Comparison of ENCODE assay signal across 37 cellular contexts in genomic region chrX:82161195-82161594, GRCh38.
A peak's percentile ranks its signal among the peaks of the same experiment; 100 is the strongest.
DNase-seq lines count a peak whose midpoint lies in the region; ATAC-seq, FAIRE-seq and TF ChIP-seq lines count a peak whose summit lies in the region.
"Had no signal": no experiment of that assay in that cellular context is flagged by ENCODE, and none has a peak within 500 bp of the region (broad histone marks: within the 10 kb centered on the region; RNA-seq: fewer than 3 reads in every experiment).

No MANE protein-coding gene starts in this region.

- no peak for DNase-seq in astrocyte (ENCODE audit: low read depth)
- DNase-seq in K562 (ENCODE audit: extremely low read depth in 1 of 4, low spot score in 3 of 4), result no peak
- DNase-seq in gastrocnemius medialis, result no peak
- no peak for DNase-seq in activated T-cell treated with anti-CD3 and anti-CD28 coated beads for 4 hours
- DNase-seq in pancreas, result no peak
- DNase-seq: 8988T; ACHN; AML-193; BE2C; C1 segment of cervical spinal cord; Caco-2; Calu3; CD4-positive, alpha-beta memory T cell; CD4-positive, alpha-beta T cell; CD4-positive, CD25-positive, alpha-beta regulatory T cell; CD8-positive, alpha-beta memory T cell; CD8-positive, alpha-beta T cell; COR-L47; DMS 273 treated with DMSO at 0.1 percent for 48 hours; DMS153; DMS53; DMS79; DMS79 treated with DMSO at 0.1 percent for 48 hours; DND-41; EL had no signal

- BruUV-seq in K562 (replicated peaks; lab: Mats Ljungman, UMichigan), result no TSS peak

- H3K9ac ChIP-seq in OCI-LY3 (ENCODE audit: low read length), result no peak overlapping the region
- H3K9ac ChIP-seq in astrocyte (ENCODE audit: low read length), result no peak overlapping the region
- no peak overlapping the region for H3K9ac ChIP-seq in K562 (ENCODE audit: insufficient read depth in 1 of 2, low read depth in 2 of 2, low read length in 2 of 2)
- H3K9ac ChIP-seq: BLaER1; BLaER1 treated with 17β-estradiol and CSF1 and Interleukin-3, amounts not matched to agents 10 nM and 100 nM had no signal

- in situ Hi-C loops in K562 (cut with MboI), result no loop called here
- in situ Hi-C loops in gastrocnemius medialis (cut with MboI; ENCODE audit: low sequenced_read_pairs in 4 of 4), result no loop called here

- no peaks in the 10 kb centered on the region for H4K20me1 ChIP-seq in OCI-LY3 (ENCODE audit: insufficient read depth, low read length)
- no peaks in the 10 kb centered on the region for H4K20me1 ChIP-seq in astrocyte (ENCODE audit: insufficient read depth, low read length)
- no peaks in the 10 kb centered on the region for H4K20me1 ChIP-seq in K562 (replicated peaks; ENCODE audit: control insufficient read depth, insufficient read depth, low read length)
- H4K20me1 ChIP-seq: BLaER1 had no signal

- TF ChIP-seq POLR2A in K562 (conservative IDR thresholded peaks at IDR 0.05) (no peak), gastrocnemius medialis (IDR thresholded peaks at IDR 0.05) (no peak)

- FAIRE-seq in astrocyte (lab: Jason Lieb, UNC) (peak; percentile 75), K562 (lab: Jason Lieb, UNC) (no peak), pancreas (lab: Jason Lieb, UNC) (no peak)
- FAIRE-seq: A204.1, D721Med had no signal

- WGBS in K562 (ENCODE audit: insufficient coverage, low coverage, missing lambda C conversion rate), result 0% methylated on average over 2 of the region's 2 CpGs
- WGBS in pancreas, 2 donors, result 61 to 70% methylated on average over 2 of the region's 2 CpGs

- TF ChIP-seq CTCF in HEK293 (tag by site-specific recombination; IDR thresholded peaks at IDR 0.05) (no peak), OCI-LY3 (IDR thresholded peaks at IDR 0.05; ENCODE audit: low read depth, low read length) (no peak), astrocyte (IDR thresholded peaks at IDR 0.05; ENCODE audit: insufficient read depth, low read depth, low read length) (no peak), K562 (IDR thresholded peaks at IDR 0.05 in 2 of 3, conservative IDR thresholded peaks at IDR 0.05 in 1 of 3; ENCODE audit: insufficient read depth in 2 of 3, low read depth in 1 of 3, low read length in 3 of 3) (no peak), gastrocnemius medialis (IDR thresholded peaks at IDR 0.05 in 4 of 5, conservative IDR thresholded peaks at IDR 0.05 in 1 of 5) (no peak), pancreas (IDR thresholded peaks at IDR 0.05) (no peak)

- no peaks in the 10 kb centered on the region for H3K27me3 Mint-ChIP-seq in astrocyte (ENCODE audit: low read depth, unreplicated experiment)
- H3K27me3 Mint-ChIP-seq: B cell; CD4-positive, alpha-beta memory T cell; CD4-positive, alpha-beta T cell; CD4-positive, CD25-positive, alpha-beta regulatory T cell had no signal

- H3K4me1 Mint-ChIP-seq in astrocyte (ENCODE audit: low read depth, unreplicated experiment), result no peaks in the 10 kb centered on the region
- H3K4me1 Mint-ChIP-seq: B cell; CD14-positive monocyte; CD4-positive, alpha-beta memory T cell; CD4-positive, CD25-positive, alpha-beta regulatory T cell; CD8-positive, alpha-beta memory T cell had no signal

- no peak overlapping the region for H3K4me3 ChIP-seq in HEK293 (ENCODE audit: low read depth, low read length)
- H3K4me3 ChIP-seq in OCI-LY3 (ENCODE audit: low read length), result no peak overlapping the region
- no peak overlapping the region for H3K4me3 ChIP-seq in astrocyte (ENCODE audit: insufficient read depth, low read depth, low read length)
- H3K4me3 ChIP-seq in K562, result no peak overlapping the region
- H3K4me3 ChIP-seq in gastrocnemius medialis, result no peak overlapping the region
- H3K4me3 ChIP-seq in pancreas, result no peak overlapping the region
- H3K4me3 ChIP-seq: A549; BLaER1; BLaER1 treated with 17β-estradiol and CSF1 and Interleukin-3, amounts not matched to agents 10 nM and 100 nM had no signal

- H3K27ac ChIP-seq in HEK293 (ENCODE audit: extremely low read depth, low read depth, low read length) (no peak overlapping the region), OCI-LY3 (ENCODE audit: low read length) (peak overlapping the region; percentile 35; the same call in 1 of the 2 replicates), astrocyte (ENCODE audit: low read depth, low read length) (no peak overlapping the region), K562 (ENCODE audit: extremely low read depth, low read depth, low read length) (no peak overlapping the region), gastrocnemius medialis (no peak overlapping the region), pancreas (no peak overlapping the region)
- H3K27ac ChIP-seq: 22Rv1; A549; BLaER1; BLaER1 treated with 17β-estradiol and CSF1 and Interleukin-3, amounts not matched to agents 10 nM and 100 nM; C4-2B had no signal

- H3K27ac Mint-ChIP-seq in astrocyte (ENCODE audit: unreplicated experiment), result no peak overlapping the region
- H3K27ac Mint-ChIP-seq: B cell; CD14-positive monocyte; CD4-positive, alpha-beta memory T cell; CD4-positive, alpha-beta T cell; CD4-positive, CD25-positive, alpha-beta regulatory T cell; CD8-positive, alpha-beta memory T cell; CD8-positive, alpha-beta T cell had no signal

- peaks cover 2% of the 10 kb centered on the region for H3K9me3 Mint-ChIP-seq in astrocyte (ENCODE audit: unreplicated experiment)
- H3K9me3 Mint-ChIP-seq: CD4-positive, alpha-beta T cell had no signal

- H3K79me2 ChIP-seq in OCI-LY3 (ENCODE audit: low read length), result no peaks in the 10 kb centered on the region
- H3K79me2 ChIP-seq in astrocyte (ENCODE audit: insufficient read depth, low read length), result no peaks in the 10 kb centered on the region
- no peaks in the 10 kb centered on the region for H3K79me2 ChIP-seq in K562 (ENCODE audit: control insufficient read depth, insufficient read depth, low read length)

- H3K36me3 Mint-ChIP-seq in astrocyte (ENCODE audit: low read depth, unreplicated experiment), result no peaks in the 10 kb centered on the region
- H3K36me3 Mint-ChIP-seq: CD14-positive monocyte; CD4-positive, alpha-beta memory T cell; CD4-positive, CD25-positive, alpha-beta regulatory T cell; CD8-positive, alpha-beta memory T cell; CD8-positive, alpha-beta T cell had no signal

- H3K4me3 Mint-ChIP-seq in astrocyte (ENCODE audit: unreplicated experiment), result no peak overlapping the region
- H3K4me3 Mint-ChIP-seq: B cell; CD14-positive monocyte; CD4-positive, alpha-beta memory T cell; CD4-positive, alpha-beta T cell; CD4-positive, CD25-positive, alpha-beta regulatory T cell; CD8-positive, alpha-beta memory T cell; CD8-positive, alpha-beta T cell had no signal

- ATAC-seq in K562 (no peak), gastrocnemius medialis (no peak), pancreas (no peak), SK-N-SH treated with all-trans-retinoic acid at 6 μM for 48 hours (no peak)
- ATAC-seq: A549; CD8-positive, alpha-beta T cell had no signal

- no peaks in the 10 kb centered on the region for H3K36me3 ChIP-seq in HEK293 (ENCODE audit: control insufficient read depth in 2 of 2, insufficient read depth in 1 of 2, low read length in 2 of 2)
- H3K36me3 ChIP-seq in OCI-LY3 (replicated peaks; ENCODE audit: low read depth, low read length), result no peaks in the 10 kb centered on the region
- H3K36me3 ChIP-seq in astrocyte (ENCODE audit: insufficient read depth, low read length), result no peaks in the 10 kb centered on the region
- no peaks in the 10 kb centered on the region for H3K36me3 ChIP-seq in K562 (ENCODE audit: control insufficient read depth, insufficient read depth, low read length)
- no peaks in the 10 kb centered on the region for H3K36me3 ChIP-seq in gastrocnemius medialis
- H3K36me3 ChIP-seq in pancreas, result no peaks in the 10 kb centered on the region
- H3K36me3 ChIP-seq: BE2C; BLaER1; BLaER1 treated with 17β-estradiol and CSF1 and Interleukin-3, amounts not matched to agents 10 nM and 100 nM had no signal

- CTCF ChIA-PET in HEK293 (lab: Yijun Ruan, JAX) (no interaction called here), K562 (lab: Yijun Ruan, JAX; ENCODE audit: low intra/inter-chr PET ratio) (no interaction called here)

- H3K4me1 ChIP-seq in HEK293 (ENCODE audit: control insufficient read depth, insufficient read depth, low read length) (no peaks in the 10 kb centered on the region), OCI-LY3 (ENCODE audit: low read length) (peaks cover 8% of the 10 kb centered on the region; the same call in 1 of the 2 replicates), astrocyte (ENCODE audit: insufficient read depth, low read length) (no peaks in the 10 kb centered on the region), K562 (replicated peaks in 1 of 2; ENCODE audit: control insufficient read depth in 2 of 2, insufficient read depth in 2 of 2, low read length in 2 of 2) (no peaks in the 10 kb centered on the region), gastrocnemius medialis (no peaks in the 10 kb centered on the region), pancreas (no peaks in the 10 kb centered on the region)
- H3K4me1 ChIP-seq: A549; BE2C; BLaER1; BLaER1 treated with 17β-estradiol and CSF1 and Interleukin-3, amounts not matched to agents 10 nM and 100 nM; Caco-2 had no signal

- no peak for TF ChIP-seq RAD21 in K562 (CRISPR knock-in tag; conservative IDR thresholded peaks at IDR 0.05 in 1 of 2, IDR thresholded peaks at IDR 0.05 in 1 of 2)

- no peaks in the 10 kb centered on the region for H3K27me3 ChIP-seq in OCI-LY3 (ENCODE audit: low read depth, low read length)
- H3K27me3 ChIP-seq in astrocyte (ENCODE audit: insufficient read depth, low read length), result no peaks in the 10 kb centered on the region
- no peaks in the 10 kb centered on the region for H3K27me3 ChIP-seq in K562 (ENCODE audit: control insufficient read depth in 2 of 2, insufficient read depth in 2 of 2, low read length in 2 of 2)
- H3K27me3 ChIP-seq in gastrocnemius medialis, result no peaks in the 10 kb centered on the region
- no peaks in the 10 kb centered on the region for H3K27me3 ChIP-seq in pancreas
- H3K27me3 ChIP-seq: BE2C had no signal

- POLR2A ChIA-PET in HEK293 (lab: Yijun Ruan, JAX), result no interaction called here
- POLR2A ChIA-PET in K562 (lab: Yijun Ruan, JAX), result no interaction called here

- intact Hi-C loops in K562 (cut with micrococcal nuclease), result no loop called here
- intact Hi-C loops in gastrocnemius medialis (cut with DNase I; ENCODE audit: low total_unique reads), result no loop called here
- intact Hi-C loops in pancreas (cut with DNase I), result no loop called here

- H3K9me1 ChIP-seq in K562 (ENCODE audit: control insufficient read depth, insufficient read depth, low read length), result no peaks in the 10 kb centered on the region

- H2AFZ ChIP-seq in OCI-LY3 (ENCODE audit: low read depth, low read length), result no peak overlapping the region
- no peak overlapping the region for H2AFZ ChIP-seq in astrocyte (ENCODE audit: low read depth, low read length)
- no peak overlapping the region for H2AFZ ChIP-seq in K562 (ENCODE audit: low read depth, low read length)

- H3K9me3 ChIP-seq in HEK293 (ENCODE audit: control insufficient read depth, insufficient read depth, low read depth, low read length), result peaks cover 5% of the 10 kb centered on the region; the same call in 1 of the 2 replicates
- no peaks in the 10 kb centered on the region for H3K9me3 ChIP-seq in OCI-LY3 (ENCODE audit: insufficient read depth, low read length)
- no peaks in the 10 kb centered on the region for H3K9me3 ChIP-seq in astrocyte (ENCODE audit: insufficient read depth, low read depth, low read length)
- H3K9me3 ChIP-seq in K562 (replicated peaks; ENCODE audit: control insufficient read depth, insufficient read depth, low read depth, low read length), result no peaks in the 10 kb centered on the region
- no peaks in the 10 kb centered on the region for H3K9me3 ChIP-seq in gastrocnemius medialis
- no peaks in the 10 kb centered on the region for H3K9me3 ChIP-seq in pancreas
- H3K9me3 ChIP-seq: A549, BE2C, Caco-2 had no signal

- no peak for TF ChIP-seq EP300 in K562 (IDR thresholded peaks at IDR 0.05; ENCODE audit: low read length)

- no peak overlapping the region for H3K4me2 ChIP-seq in OCI-LY3 (ENCODE audit: low read length)
- no peak overlapping the region for H3K4me2 ChIP-seq in astrocyte (ENCODE audit: low read length)
- H3K4me2 ChIP-seq in K562 (ENCODE audit: insufficient read depth, low read length), result no peak overlapping the region
- H3K4me2 ChIP-seq: A549; BLaER1; BLaER1 treated with 17β-estradiol and CSF1 and Interleukin-3, amounts not matched to agents 10 nM and 100 nM had no signal

Comparison
In these comparisons a context has a peak if more than half of its experiments do, and no peak if none do; other contexts are left out.
1. Of the 44 proteins assayed by ChIP-seq in both K562 and HEK293: peak only in K562: none; only in HEK293: none; in both: ZNF707; in neither: 43.